ENCODE assay signal across 17 cellular contexts in the genomic region with DNA sequence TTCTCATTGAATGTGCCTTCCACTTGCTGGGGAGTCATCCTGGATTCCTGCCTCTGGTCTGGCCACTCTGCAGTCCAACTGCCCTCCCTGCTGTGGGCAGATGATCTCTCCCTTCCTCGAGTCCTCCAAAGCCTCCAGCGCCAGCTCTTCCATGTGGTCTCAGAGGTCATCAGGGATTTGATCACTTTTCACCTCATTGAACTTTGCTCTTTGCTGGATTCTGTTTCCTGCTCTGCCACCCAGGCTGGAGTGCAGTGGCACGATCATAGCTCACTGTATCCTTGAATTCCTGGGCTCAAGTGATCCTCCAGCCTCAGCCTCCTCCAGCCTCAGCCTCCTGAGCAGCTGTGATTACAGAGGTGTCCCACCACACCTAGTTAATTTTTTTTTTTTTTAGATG. TPM values are rescaled to one million over a fixed set of nuclear protein-coding genes. Genes with fewer than 3 reads are reported as not detected.
DNase-seq lines count a peak whose midpoint lies in the region; ATAC-seq and TF ChIP-seq lines count a peak whose summit lies in the region.
"Had no signal": no experiment of that assay in that cellular context is flagged by ENCODE, and none has a peak within 500 bp of the region (broad histone marks: within the 10 kb centered on the region; RNA-seq: fewer than 3 reads in every experiment).

No MANE protein-coding gene starts in this region.

- H4K20me1 ChIP-seq in GM23338 (replicated peaks; ENCODE audit: insufficient read depth) (no peaks in the 10 kb centered on the region), neural progenitor cell (ENCODE audit: low read depth) (no peaks in the 10 kb centered on the region)

- no peak for DNase-seq in GM23338 (ENCODE audit: low spot score)
- DNase-seq in glutamatergic neuron, result no peak
- DNase-seq in neural progenitor cell (ENCODE audit: low spot score), result no peak
- no peak for DNase-seq in GM19240 (ENCODE audit: insufficient read length, low spot score)
- no peak for DNase-seq in T-helper 2 cell
- no peak for DNase-seq in activated CD8-positive, alpha-beta T cell treated with anti-CD3 and anti-CD28 coated beads for 36 hours
- DNase-seq in AML-193 (lab: John Stamatoyannopoulos, UW), result no peak
- DNase-seq: 8988T; BE2C; C1 segment of cervical spinal cord; CD4-positive, CD25-positive, alpha-beta regulatory T cell; CD8-positive, alpha-beta memory T cell; COR-L47; DMS79 treated with DMSO at 0.1 percent for 48 hours; GF-D8; H9 had no signal

- H2AFZ ChIP-seq in GM23338 (peak overlapping the region; percentile 23; the same call in 1 of the 2 replicates), neural progenitor cell (replicated peaks) (no peak overlapping the region)

- no peak overlapping the region for H3K27ac Mint-ChIP-seq in GM23338
- H3K27ac Mint-ChIP-seq in glutamatergic neuron (ENCODE audit: unreplicated experiment), result peak overlapping the region; percentile 30
- H3K27ac Mint-ChIP-seq in neural progenitor cell, result no peak overlapping the region
- H3K27ac Mint-ChIP-seq in activated CD8-positive, alpha-beta T cell treated with anti-CD3 and anti-CD28 coated beads for 36 hours, result no peak overlapping the region
- H3K27ac Mint-ChIP-seq: CD4-positive, CD25-positive, alpha-beta regulatory T cell; H9 had no signal

- no peaks in the 10 kb centered on the region; the same call in 1 of the 2 replicates for H3K36me3 ChIP-seq in GM23338 (ENCODE audit: insufficient read depth)
- H3K36me3 ChIP-seq in liver (ENCODE audit: control insufficient read depth in 4 of 4, insufficient read depth in 3 of 4, low read depth in 1 of 4, low read length in 3 of 4), result no peaks in the 10 kb centered on the region
- H3K36me3 ChIP-seq in neural progenitor cell, result no peaks in the 10 kb centered on the region
- H3K36me3 ChIP-seq: BE2C had no signal

- H3K9me3 Mint-ChIP-seq in GM23338 (peaks cover 34% of the 10 kb centered on the region), glutamatergic neuron (ENCODE audit: unreplicated experiment) (peaks cover 9% of the 10 kb centered on the region), neural progenitor cell (peaks cover 16% of the 10 kb centered on the region)
- peaks cover 14% of the 10 kb centered on the region for H3K9me3 Mint-ChIP-seq in activated CD8-positive, alpha-beta T cell treated with anti-CD3 and anti-CD28 coated beads for 36 hours

- H3K27me3 Mint-ChIP-seq in GM23338 (ENCODE audit: insufficient read depth, low read depth, poor library complexity) (peaks cover 5% of the 10 kb centered on the region), glutamatergic neuron (ENCODE audit: unreplicated experiment) (peaks cover 4% of the 10 kb centered on the region), neural progenitor cell (ENCODE audit: insufficient read depth, low read depth) (peaks cover 8% of the 10 kb centered on the region)
- H3K27me3 Mint-ChIP-seq in activated CD8-positive, alpha-beta T cell treated with anti-CD3 and anti-CD28 coated beads for 36 hours, result peaks cover 4% of the 10 kb centered on the region

- H3K27ac ChIP-seq in GM23338 (ENCODE audit: low read depth) (no peak overlapping the region), liver (ENCODE audit: low read depth in 1 of 2, low read length in 2 of 2) (no peak overlapping the region), neural progenitor cell (no peak overlapping the region)

- ATAC-seq in GM23338, result no peak
- ATAC-seq in activated CD8-positive, alpha-beta T cell treated with anti-CD3 and anti-CD28 coated beads for 36 hours, result no peak

- H3K36me3 Mint-ChIP-seq in GM23338 (ENCODE audit: low read depth) (peaks cover 24% of the 10 kb centered on the region), glutamatergic neuron (ENCODE audit: unreplicated experiment) (peaks cover 23% of the 10 kb centered on the region), neural progenitor cell (peaks cover 6% of the 10 kb centered on the region)
- H3K36me3 Mint-ChIP-seq in activated CD8-positive, alpha-beta T cell treated with anti-CD3 and anti-CD28 coated beads for 36 hours (ENCODE audit: low read depth), result peaks cover 9% of the 10 kb centered on the region
- H3K36me3 Mint-ChIP-seq: CD4-positive, CD25-positive, alpha-beta regulatory T cell had no signal

- CTCF ChIA-PET in activated CD8-positive, alpha-beta T cell treated with anti-CD3 and anti-CD28 coated beads for 36 hours (lab: Charles Lee), result interaction anchor here (1.2 kb wide), 1 partner anchor 8 kb away, joined by 3 read pairs; no protein-coding TSS in a partner anchor

- intact Hi-C loops in activated CD8-positive, alpha-beta T cell treated with anti-CD3 and anti-CD28 coated beads for 36 hours (cut with micrococcal nuclease), result no loop called here

- H3K9me3 ChIP-seq in liver (ENCODE audit: control insufficient read depth in 4 of 4, low read length in 3 of 4) (no peaks in the 10 kb centered on the region), neural progenitor cell (ENCODE audit: low read depth) (no peaks in the 10 kb centered on the region)
- H3K9me3 ChIP-seq: BE2C had no signal

- POLR2A ChIA-PET in activated CD8-positive, alpha-beta T cell treated with anti-CD3 and anti-CD28 coated beads for 36 hours (lab: Charles Lee), result no interaction called here

- H3K27me3 ChIP-seq in GM23338 (ENCODE audit: insufficient read depth) (no peaks in the 10 kb centered on the region), liver (ENCODE audit: control insufficient read depth in 4 of 4, insufficient read depth in 4 of 4, low read length in 3 of 4) (no peaks in the 10 kb centered on the region), neural progenitor cell (no peaks in the 10 kb centered on the region)
- H3K27me3 ChIP-seq: BE2C had no signal

- H3K9ac ChIP-seq in liver (ENCODE audit: low read depth in 1 of 2, low read length in 2 of 2) (no peak overlapping the region), neural progenitor cell (no peak overlapping the region)

- H3K4me1 ChIP-seq in GM23338 (ENCODE audit: insufficient read depth) (no peaks in the 10 kb centered on the region), liver (ENCODE audit: control insufficient read depth in 4 of 4, insufficient read depth in 4 of 4, low read length in 3 of 4) (peaks cover 0 to 6% (median 0%) of the 10 kb centered on the region in 4 donors), neural progenitor cell (no peaks in the 10 kb centered on the region)
- H3K4me1 ChIP-seq: BE2C had no signal

- H3F3A ChIP-seq in GM23338 (replicated peaks; ENCODE audit: low read depth), result no peaks in the 10 kb centered on the region
- no peaks in the 10 kb centered on the region for H3F3A ChIP-seq in neural progenitor cell (ENCODE audit: low read depth)

- no peaks in the 10 kb centered on the region for H3K79me2 ChIP-seq in GM23338 (replicated peaks; ENCODE audit: insufficient read depth)
- H3K79me2 ChIP-seq in neural progenitor cell (ENCODE audit: low read depth), result no peaks in the 10 kb centered on the region

- H3K4me2 ChIP-seq in GM23338 (no peak overlapping the region), neural progenitor cell (no peak overlapping the region)

- H3K4me3 Mint-ChIP-seq in GM23338 (no peak overlapping the region), glutamatergic neuron (ENCODE audit: unreplicated experiment) (no peak overlapping the region), neural progenitor cell (peak overlapping the region; percentile 14)
- H3K4me3 Mint-ChIP-seq in activated CD8-positive, alpha-beta T cell treated with anti-CD3 and anti-CD28 coated beads for 36 hours, result no peak overlapping the region
- H3K4me3 Mint-ChIP-seq: CD4-positive, CD25-positive, alpha-beta regulatory T cell; CD8-positive, alpha-beta memory T cell; H9 had no signal

- no peaks in the 10 kb centered on the region for H3K9me2 ChIP-seq in GM23338 (ENCODE audit: insufficient read depth)

- TF ChIP-seq RAD21 in liver (IDR thresholded peaks at IDR 0.05), result no peak

- WGBS in liver, result 49% methylated on average over 3 of the region's 3 CpGs

- TF ChIP-seq CTCF in GM23338 (conservative IDR thresholded peaks at IDR 0.05; ENCODE audit: low read depth in 2 of 2) (no peak), glutamatergic neuron (IDR thresholded peaks at IDR 0.05; ENCODE audit: partially characterized antibody, unreplicated experiment) (no peak), liver (IDR thresholded peaks at IDR 0.05; ENCODE audit: low read depth, low read length, missing input control) (no peak), neural progenitor cell (IDR thresholded peaks at IDR 0.05) (no peak)
- TF ChIP-seq CTCF in activated CD8-positive, alpha-beta T cell treated with anti-CD3 and anti-CD28 coated beads for 36 hours (IDR thresholded peaks at IDR 0.05), result no peak

- H3K4me1 Mint-ChIP-seq in GM23338 (no peaks in the 10 kb centered on the region), glutamatergic neuron (ENCODE audit: low read depth, unreplicated experiment) (no peaks in the 10 kb centered on the region), neural progenitor cell (no peaks in the 10 kb centered on the region)
- H3K4me1 Mint-ChIP-seq in activated CD8-positive, alpha-beta T cell treated with anti-CD3 and anti-CD28 coated beads for 36 hours (ENCODE audit: low read depth), result peaks cover 3% of the 10 kb centered on the region
- H3K4me1 Mint-ChIP-seq: CD4-positive, CD25-positive, alpha-beta regulatory T cell; CD8-positive, alpha-beta memory T cell had no signal

- H3K4me3 ChIP-seq in GM23338, result no peak overlapping the region
- H3K4me3 ChIP-seq in liver (ENCODE audit: low read depth in 1 of 3, low read length in 3 of 3), result no peak overlapping the region
- no peak overlapping the region for H3K4me3 ChIP-seq in neural progenitor cell

TF ChIP-seq in GM23338, 12 proteins besides CTCF, POLR2A, EP300 and RAD21 (continues in another document):
- no peak for TF ChIP-seq POLR2AphosphoS5 (IDR thresholded peaks at IDR 0.05; ENCODE audit: low read depth)

TF ChIP-seq in liver, 16 proteins besides CTCF, POLR2A, EP300 and RAD21 (continues in another document):
- peak; percentile 29 for TF ChIP-seq NR2F2 (IDR thresholded peaks at IDR 0.05)
- peak in 1 of 2 donors; percentile 63 for TF ChIP-seq HNF4A (conservative IDR thresholded peaks at IDR 0.05)
- TF ChIP-seq SP1 (IDR thresholded peaks at IDR 0.05), result peak; percentile 30

RNA-seq across cellular contexts. Expression of a gene that starts 22.1 kb away (rescaled TPM):
- 1.0 TPM in 1 of 2 replicates, not detected in the other for total RNA-seq in GM23338 (2014; rRNA removed; shearing (Covaris generic))
- polyA plus RNA-seq in GM23338 (2016; fragmentation: Nextera tagmentation; extraction: Ambion mirVana) (0.89 and 1.3 TPM in 2 replicates), liver (1 to 10 TPM; 4.1 to 9.0 TPM)
- total RNA-seq in glutamatergic neuron (ENCODE audit: unreplicated experiment) (not detected), liver (10 to 100 TPM; 15.4 to 22.4 TPM), neural progenitor cell (ENCODE audit: low replicate concordance) (1.5 TPM in 1 of 2 replicates, not detected in the other)
- 1 to 10 TPM; 1.5 to 2.1 TPM for total RNA-seq in activated CD8-positive, alpha-beta T cell treated with anti-CD3 and anti-CD28 coated beads for 36 hours

RNA-seq across cellular contexts. Expression of a gene that starts 29.2 kb away (rescaled TPM):
- 13.8 and 16.9 TPM in 2 replicates for total RNA-seq in GM23338 (2014; rRNA removed; shearing (Covaris generic))
- 5.9 and 7.3 TPM in 2 replicates for polyA plus RNA-seq in GM23338 (2016; fragmentation: Nextera tagmentation; extraction: Ambion mirVana)
- 36.9 TPM for total RNA-seq in glutamatergic neuron (ENCODE audit: unreplicated experiment)
- 10 to 100 TPM; 13.1 to 48.8 TPM for total RNA-seq in liver
- polyA plus RNA-seq in liver, result 10 to 100 TPM; 15.1 to 18.1 TPM
- total RNA-seq in neural progenitor cell (ENCODE audit: low replicate concordance), result 12.8 and 14.2 TPM in 2 replicates
- 10 to 100 TPM; 17.3 to 17.6 TPM for total RNA-seq in activated CD8-positive, alpha-beta T cell treated with anti-CD3 and anti-CD28 coated beads for 36 hours
